In the genomic region with DNA sequence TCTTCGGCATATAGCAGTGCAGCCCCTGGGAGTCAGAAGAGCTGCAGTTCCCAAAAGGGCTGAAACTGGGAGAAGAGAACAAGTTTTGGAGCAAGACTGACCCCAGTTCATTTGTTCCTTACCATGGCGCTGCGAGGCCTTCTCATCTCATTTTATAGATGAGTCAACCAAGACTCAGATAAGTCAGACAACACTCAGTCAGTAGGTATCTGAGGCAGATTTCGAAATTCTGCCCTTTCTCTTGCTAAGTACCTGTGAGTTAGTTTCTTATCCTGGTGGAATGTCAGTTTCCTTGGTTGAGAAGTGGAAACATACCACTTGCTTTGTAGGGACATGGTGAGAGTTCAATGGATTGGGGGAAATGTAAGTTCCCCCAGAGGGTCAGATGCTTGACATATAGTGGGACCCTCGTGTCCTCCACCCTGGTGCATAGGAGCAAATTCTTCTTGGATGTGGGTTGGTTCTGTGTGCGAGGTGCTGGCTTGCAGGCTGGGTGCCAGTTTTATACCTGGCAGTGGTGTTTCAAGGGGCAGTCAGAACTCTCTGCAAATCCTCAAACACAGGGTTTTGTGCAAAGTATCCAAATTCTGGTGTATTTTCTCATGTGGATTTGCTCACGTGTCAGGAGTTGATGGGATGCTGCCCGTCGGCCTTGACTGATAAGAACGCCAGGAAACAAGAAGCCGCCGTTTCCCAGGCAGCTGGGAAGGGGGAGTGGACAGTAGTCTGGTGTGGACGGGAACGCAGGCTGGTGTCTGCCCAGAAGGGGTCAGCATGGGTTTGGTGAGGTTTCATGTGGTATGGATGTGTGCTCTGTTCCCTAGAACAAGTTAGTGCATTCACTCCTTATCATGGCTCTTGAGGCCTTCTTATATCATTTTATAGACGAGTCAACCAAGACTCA, we compare ENCODE assay signal across 11 cellular contexts.
A peak's percentile ranks its signal among the peaks of the same experiment; 100 is the strongest.
DNase-seq lines count a peak whose midpoint lies in the region; ATAC-seq and TF ChIP-seq lines count a peak whose summit lies in the region.
"Had no signal": no experiment of that assay in that cellular context is flagged by ENCODE, and none has a peak within 500 bp of the region (broad histone marks: within the 10 kb centered on the region; RNA-seq: fewer than 3 reads in every experiment).

No MANE protein-coding gene starts in this region.

- H3K4me1 Mint-ChIP-seq in GM23338 = peaks cover 66% of the 10 kb centered on the region
- H3K4me1 Mint-ChIP-seq: immature natural killer cell had no signal

- H3K27ac ChIP-seq in GM23338 (ENCODE audit: low read depth) (no peak overlapping the region), foreskin keratinocyte (no peak overlapping the region), gastrocnemius medialis (peak overlapping the region; percentile 72 to 75 (median 74))

- no peak overlapping the region for H3K27ac Mint-ChIP-seq in GM23338

- peaks cover 22% of the 10 kb centered on the region for H3K36me3 Mint-ChIP-seq in GM23338 (ENCODE audit: low read depth)
- H3K36me3 Mint-ChIP-seq: immature natural killer cell had no signal

- H3K27me3 ChIP-seq in GM23338 (ENCODE audit: insufficient read depth) = peaks cover 11% of the 10 kb centered on the region
- peaks cover 10% of the 10 kb centered on the region for H3K27me3 ChIP-seq in foreskin keratinocyte
- no peaks in the 10 kb centered on the region for H3K27me3 ChIP-seq in gastrocnemius medialis

- TF ChIP-seq CTCF in GM23338 (conservative IDR thresholded peaks at IDR 0.05; ENCODE audit: low read depth in 2 of 2) (peak; percentile 12 to 48; a peak in 3 of 4 replicates), foreskin keratinocyte (conservative IDR thresholded peaks at IDR 0.05) (no peak), gastrocnemius medialis (IDR thresholded peaks at IDR 0.05 in 4 of 5, conservative IDR thresholded peaks at IDR 0.05 in 1 of 5) (no peak)

- H3K4me2 ChIP-seq in GM23338 = peak overlapping the region; percentile 74; the same call in 1 of the 2 replicates

- no peak for TF ChIP-seq POLR2A in gastrocnemius medialis (IDR thresholded peaks at IDR 0.05)

- H3K4me3 ChIP-seq in GM23338 = 0 out of 2 replicates have a peak overlapping the region, but pooled peaks have one; percentile 19
- H3K4me3 ChIP-seq in gastrocnemius medialis = peak overlapping the region; percentile 49 to 66 (median 56)

- H3F3A ChIP-seq in GM23338 (replicated peaks; ENCODE audit: low read depth) = peaks cover 3% of the 10 kb centered on the region; the same call in 1 of the 2 replicates

- in situ Hi-C loops in gastrocnemius medialis (cut with MboI; ENCODE audit: low sequenced_read_pairs in 4 of 4) = loop anchor here in 2 of 4 donors (5.0 kb wide), 1 partner anchor 56 kb away; no protein-coding TSS in a partner anchor

- no peak overlapping the region for H2AFZ ChIP-seq in GM23338

- H3K4me1 ChIP-seq in GM23338 (ENCODE audit: insufficient read depth) (peaks cover 38% of the 10 kb centered on the region), foreskin keratinocyte (peaks cover 21% of the 10 kb centered on the region), gastrocnemius medialis (peaks cover 57 to 71% of the 10 kb centered on the region in 2 donors)

- DNase-seq in GM23338 (ENCODE audit: low spot score) (no peak), foreskin keratinocyte (peak; percentile 89 to 94), gastrocnemius medialis (no peak), anterior cingulate cortex (lab: John Stamatoyannopoulos, UW) (no peak), medulla oblongata (ENCODE audit: extremely low spot score) (no peak), NCI-H2171 (lab: John Stamatoyannopoulos, UW) (no peak)
- DNase-seq: activated CD8-positive, alpha-beta memory T cell treated with anti-CD3 and anti-CD28 coated beads, Interleukin-2, amount 50 U/mL, for 4 hours; immature natural killer cell; stimulated activated naive CD4-positive, alpha-beta T cell had no signal

- H3K9me2 ChIP-seq in GM23338 (ENCODE audit: insufficient read depth) = no peaks in the 10 kb centered on the region

- ATAC-seq in GM23338 (no peak), SK-N-SH treated with all-trans-retinoic acid at 6 μM for 48 hours (peak; percentile 68), foreskin keratinocyte (peak; percentile 78), gastrocnemius medialis (peak in 1 of 2 donors; percentile 11), HG03520 (IDR thresholded peaks at IDR 0.05; ENCODE audit: unreplicated experiment) (no peak)

- H3K9me3 Mint-ChIP-seq in GM23338 = no peaks in the 10 kb centered on the region
- H3K9me3 Mint-ChIP-seq: immature natural killer cell had no signal

- intact Hi-C loops in gastrocnemius medialis (cut with DNase I; ENCODE audit: low total_unique reads) = loop anchor here (2.0 kb wide), 1 partner anchor 41 kb away; no protein-coding TSS in a partner anchor

- H3K36me3 ChIP-seq in GM23338 (ENCODE audit: insufficient read depth) (no peaks in the 10 kb centered on the region), gastrocnemius medialis (no peaks in the 10 kb centered on the region)

- H3K9me3 ChIP-seq in gastrocnemius medialis = no peaks in the 10 kb centered on the region

- H3K27me3 Mint-ChIP-seq in GM23338 (ENCODE audit: insufficient read depth, low read depth, poor library complexity) = peaks cover 27% of the 10 kb centered on the region

- peaks cover 71% of the 10 kb centered on the region for H3K79me2 ChIP-seq in GM23338 (replicated peaks; ENCODE audit: insufficient read depth)

- peaks cover 27% of the 10 kb centered on the region for H4K20me1 ChIP-seq in GM23338 (replicated peaks; ENCODE audit: insufficient read depth)

- H3K4me3 Mint-ChIP-seq in GM23338 = peak overlapping the region; percentile 70
- H3K4me3 Mint-ChIP-seq: immature natural killer cell had no signal

TF ChIP-seq in SK-N-SH treated with all-trans-retinoic acid at 6 μM for 48 hours, 23 proteins besides CTCF, POLR2A, EP300 and RAD21:
- no peak for TF ChIP-seq CREB5 (CRISPR knock-in tag; IDR thresholded peaks at IDR 0.05; ENCODE audit: low read depth)
- TF ChIP-seq, protein P1, sequence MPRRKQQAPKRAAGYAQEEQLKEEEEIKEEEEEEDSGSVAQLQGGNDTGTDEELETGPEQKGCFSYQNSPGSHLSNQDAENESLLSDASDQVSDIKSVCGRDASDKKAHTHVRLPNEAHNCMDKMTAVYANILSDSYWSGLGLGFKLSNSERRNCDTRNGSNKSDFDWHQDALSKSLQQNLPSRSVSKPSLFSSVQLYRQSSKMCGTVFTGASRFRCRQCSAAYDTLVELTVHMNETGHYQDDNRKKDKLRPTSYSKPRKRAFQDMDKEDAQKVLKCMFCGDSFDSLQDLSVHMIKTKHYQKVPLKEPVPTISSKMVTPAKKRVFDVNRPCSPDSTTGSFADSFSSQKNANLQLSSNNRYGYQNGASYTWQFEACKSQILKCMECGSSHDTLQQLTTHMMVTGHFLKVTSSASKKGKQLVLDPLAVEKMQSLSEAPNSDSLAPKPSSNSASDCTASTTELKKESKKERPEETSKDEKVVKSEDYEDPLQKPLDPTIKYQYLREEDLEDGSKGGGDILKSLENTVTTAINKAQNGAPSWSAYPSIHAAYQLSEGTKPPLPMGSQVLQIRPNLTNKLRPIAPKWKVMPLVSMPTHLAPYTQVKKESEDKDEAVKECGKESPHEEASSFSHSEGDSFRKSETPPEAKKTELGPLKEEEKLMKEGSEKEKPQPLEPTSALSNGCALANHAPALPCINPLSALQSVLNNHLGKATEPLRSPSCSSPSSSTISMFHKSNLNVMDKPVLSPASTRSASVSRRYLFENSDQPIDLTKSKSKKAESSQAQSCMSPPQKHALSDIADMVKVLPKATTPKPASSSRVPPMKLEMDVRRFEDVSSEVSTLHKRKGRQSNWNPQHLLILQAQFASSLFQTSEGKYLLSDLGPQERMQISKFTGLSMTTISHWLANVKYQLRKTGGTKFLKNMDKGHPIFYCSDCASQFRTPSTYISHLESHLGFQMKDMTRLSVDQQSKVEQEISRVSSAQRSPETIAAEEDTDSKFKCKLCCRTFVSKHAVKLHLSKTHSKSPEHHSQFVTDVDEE (CRISPR knock-in tag; IDR thresholded peaks at IDR 0.05) = peak; percentile 35; the same call in 1 of the 2 replicates

Comparison
In these comparisons a context has a peak if more than half of its experiments do, and no peak if none do; other contexts are left out.
1. ATAC-seq: peak in SK-N-SH treated with all-trans-retinoic acid at 6 μM for 48 hours (single experiment) and foreskin keratinocyte (single experiment); none in GM23338 (single experiment) and HG03520 (single experiment).
2. DNase-seq: peak in foreskin keratinocyte (2 of 2); none in GM23338 (single experiment), gastrocnemius medialis (0 of 2), anterior cingulate cortex (0 of 58), medulla oblongata (single experiment) and NCI-H2171 (single experiment).
3. H3K27ac ChIP-seq: peak in gastrocnemius medialis (4 of 4); none in GM23338 (single experiment) and foreskin keratinocyte (single experiment).
4. CTCF ChIP-seq: peak in GM23338 (2 of 2); none in foreskin keratinocyte (single experiment) and gastrocnemius medialis (0 of 5).